Comparison of ENCODE assay signal across 13 cellular contexts in genomic region chr3:47715928-47716327, GRCh38.
A peak's percentile ranks its signal among the peaks of the same experiment; 100 is the strongest.
DNase-seq lines count a peak whose midpoint lies in the region; ATAC-seq, FAIRE-seq and TF ChIP-seq lines count a peak whose summit lies in the region.
"Had no signal": no experiment of that assay in that cellular context is flagged by ENCODE, and none has a peak within 500 bp of the region (broad histone marks: within the 10 kb centered on the region; RNA-seq: fewer than 3 reads in every experiment).

No MANE protein-coding gene starts in this region.

- H3K4me1 ChIP-seq in neuronal stem cell (ENCODE audit: control insufficient read depth in 2 of 2, insufficient read depth in 1 of 2, low read depth in 1 of 2, low read length in 2 of 2): no peaks in the 10 kb centered on the region
- H3K4me1 ChIP-seq: prostate gland had no signal

- H3K27ac ChIP-seq in neuronal stem cell (replicated peaks; ENCODE audit: low read length): no peak overlapping the region
- H3K27ac ChIP-seq: prostate gland had no signal

- no CpG with 5 or more reads among the region's 4 CpGs for WGBS in neuronal stem cell (ENCODE audit: extremely low coverage in 2 of 2, insufficient read length in 2 of 2, insufficient replicate concordance in 1 of 2), 2 donors

- H3K9ac ChIP-seq in neuronal stem cell (ENCODE audit: low read depth, low read length, poor library complexity): no peak overlapping the region

- H4K8ac ChIP-seq in neuronal stem cell (ENCODE audit: low read depth, low read length): no peak overlapping the region

- no peak overlapping the region for H2BK5ac ChIP-seq in neuronal stem cell (ENCODE audit: low read length)

- H3K4me2 ChIP-seq in neuronal stem cell (ENCODE audit: insufficient read depth, low read length, poor library complexity, severe bottlenecking): no peak overlapping the region

- no peak overlapping the region for H3K18ac ChIP-seq in neuronal stem cell (ENCODE audit: low read length)

- H4K91ac ChIP-seq in neuronal stem cell (ENCODE audit: low read depth, low read length, poor library complexity): no peak overlapping the region

- no peak overlapping the region for H2BK120ac ChIP-seq in neuronal stem cell (ENCODE audit: low read depth, low read length)

- H3K36me3 ChIP-seq in neuronal stem cell (replicated peaks in 1 of 2; ENCODE audit: control insufficient read depth in 2 of 2, insufficient read depth in 2 of 2, low read length in 2 of 2): peaks cover 24 to 98% of the 10 kb centered on the region in 2 donors

- H3K23ac ChIP-seq in neuronal stem cell (ENCODE audit: low read depth, low read length, poor library complexity): no peak overlapping the region

- no peaks in the 10 kb centered on the region for H3K27me3 ChIP-seq in neuronal stem cell (ENCODE audit: control insufficient read depth in 3 of 3, insufficient read depth in 3 of 3, low read depth in 1 of 3, low read length in 3 of 3)

- peak; percentile 72 for FAIRE-seq in RCC 7860 (lab: Jason Lieb, UNC)

- no peaks in the 10 kb centered on the region for H3K9me3 ChIP-seq in neuronal stem cell (replicated peaks in 1 of 2; ENCODE audit: control insufficient read depth in 2 of 2, insufficient read depth in 1 of 2, low read depth in 1 of 2, low read length in 2 of 2)
- H3K9me3 ChIP-seq: prostate gland had no signal

- DNase-seq in GM04503 (ENCODE audit: low read depth) (peak; percentile 7), RCC 7860 (ENCODE audit: low spot score) (peak; percentile 50), dermis microvascular lymphatic vessel endothelial cell (ENCODE audit: low read depth in 2 of 2) (peak; percentile 47 to 74), pulmonary artery endothelial cell (ENCODE audit: low read depth, low spot score) (peak; percentile 8), NCI-H748 treated with DMSO at 0.1 percent for 48 hours (lab: John Stamatoyannopoulos, UW) (no peak), neuronal stem cell (ENCODE audit: low spot score) (no peak), omental fat pad (ENCODE audit: low spot score) (no peak)
- DNase-seq: activated CD4-positive, CD25-positive, alpha-beta regulatory T cell; activated naive CD4-positive, alpha-beta T cell treated with anti-CD3 and anti-CD28 coated beads, Interleukin-2, amount 10 ng/mL, durations not matched to agents 7 days and 5 days; GF-D8; NCI-H187 treated with DMSO at 0.1 percent for 48 hours had no signal

- H2AFZ ChIP-seq in neuronal stem cell (ENCODE audit: low read length): no peak overlapping the region

- H3K4ac ChIP-seq in neuronal stem cell (ENCODE audit: low read length): no peak overlapping the region

- no peak overlapping the region for H3K4me3 ChIP-seq in neuronal stem cell (ENCODE audit: low read length in 2 of 2)
- H3K4me3 ChIP-seq: prostate gland had no signal

- no peak overlapping the region for H3K14ac ChIP-seq in neuronal stem cell (ENCODE audit: low read length)

- peaks cover 2% of the 10 kb centered on the region for H3K79me1 ChIP-seq in neuronal stem cell (ENCODE audit: low read depth, low read length)

- H2AK5ac ChIP-seq in neuronal stem cell (ENCODE audit: low read depth, low read length): no peak overlapping the region

- no peak overlapping the region for H2BK12ac ChIP-seq in neuronal stem cell (ENCODE audit: low read length)

- no peak for ATAC-seq in GM19035 (IDR thresholded peaks at IDR 0.05; ENCODE audit: unreplicated experiment)
- ATAC-seq in omental fat pad (ENCODE audit: low FRiP score): no peak

- no peak overlapping the region for H2BK15ac ChIP-seq in neuronal stem cell (ENCODE audit: low read length)

- no peak for TF ChIP-seq CTCF in omental fat pad (IDR thresholded peaks at IDR 0.05)

Comparison
In these comparisons a context has a peak if more than half of its experiments do, and no peak if none do; other contexts are left out.
1. DNase-seq: peak in GM04503 (single experiment), RCC 7860 (single experiment), dermis microvascular lymphatic vessel endothelial cell (2 of 2) and pulmonary artery endothelial cell (single experiment); none in NCI-H748 treated with DMSO at 0.1 percent for 48 hours (single experiment), neuronal stem cell (single experiment) and omental fat pad (single experiment).